2 cellular contexts compared by ENCODE assay signal in genomic region chr22:36818010-36818642, GRCh38.
TF ChIP-seq lines count a peak whose summit lies in the region.

No MANE protein-coding gene starts in this region.

TF ChIP-seq in HEK293, 187 proteins besides CTCF, POLR2A, EP300 and RAD21:
- no peak for TF ChIP-seq SCRT2 (tag by site-specific recombination; IDR thresholded peaks at IDR 0.05)
- TF ChIP-seq ZIC2 (tag by site-specific recombination; IDR thresholded peaks at IDR 0.05): peak; percentile 78
- TF ChIP-seq, protein P1, sequence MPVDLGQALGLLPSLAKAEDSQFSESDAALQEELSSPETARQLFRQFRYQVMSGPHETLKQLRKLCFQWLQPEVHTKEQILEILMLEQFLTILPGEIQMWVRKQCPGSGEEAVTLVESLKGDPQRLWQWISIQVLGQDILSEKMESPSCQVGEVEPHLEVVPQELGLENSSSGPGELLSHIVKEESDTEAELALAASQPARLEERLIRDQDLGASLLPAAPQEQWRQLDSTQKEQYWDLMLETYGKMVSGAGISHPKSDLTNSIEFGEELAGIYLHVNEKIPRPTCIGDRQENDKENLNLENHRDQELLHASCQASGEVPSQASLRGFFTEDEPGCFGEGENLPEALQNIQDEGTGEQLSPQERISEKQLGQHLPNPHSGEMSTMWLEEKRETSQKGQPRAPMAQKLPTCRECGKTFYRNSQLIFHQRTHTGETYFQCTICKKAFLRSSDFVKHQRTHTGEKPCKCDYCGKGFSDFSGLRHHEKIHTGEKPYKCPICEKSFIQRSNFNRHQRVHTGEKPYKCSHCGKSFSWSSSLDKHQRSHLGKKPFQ (tag by site-specific recombination; IDR thresholded peaks at IDR 0.05): no peak

TF ChIP-seq in K562, 482 proteins besides CTCF, POLR2A, EP300 and RAD21:
- TF ChIP-seq ATF3 (IDR thresholded peaks at IDR 0.05): 0 out of 2 replicates have a peak, but pooled peaks have one; percentile 8
- no peak for TF ChIP-seq ATF3 (CRISPR knock-in tag; conservative IDR thresholded peaks at IDR 0.05)
- no peak for TF ChIP-seq CBFA2T2 (conservative IDR thresholded peaks at IDR 0.05)
TF ChIP-seq in K562: peak in this region for 1.
